22 cellular contexts compared by ENCODE assay signal in genomic region chr3:40008796-40009195, GRCh38.
DNase-seq lines count a peak whose midpoint lies in the region; ATAC-seq, FAIRE-seq and TF ChIP-seq lines count a peak whose summit lies in the region.
"Had no signal": no experiment of that assay in that cellular context is flagged by ENCODE, and none has a peak within 500 bp of the region (broad histone marks: within the 10 kb centered on the region; RNA-seq: fewer than 3 reads in every experiment).

No MANE protein-coding gene starts in this region.

- H3K4me3 Mint-ChIP-seq in neural progenitor cell, result no peak overlapping the region
- no peak overlapping the region for H3K4me3 Mint-ChIP-seq in stimulated activated memory B cell treated with anti-CD40 and anti-IgM and Interleukin-4, amounts not matched to agents 10 μg/mL and 1 μg/mL and 100 μg/mL, for 72 hours
- H3K4me3 Mint-ChIP-seq: B cell; CD4-positive, alpha-beta T cell; CD8-positive, alpha-beta T cell had no signal

- peaks cover 5% of the 10 kb centered on the region for H3K4me1 Mint-ChIP-seq in neural progenitor cell
- no peaks in the 10 kb centered on the region for H3K4me1 Mint-ChIP-seq in stimulated activated memory B cell treated with anti-CD40 and anti-IgM and Interleukin-4, amounts not matched to agents 10 μg/mL and 1 μg/mL and 100 μg/mL, for 72 hours
- H3K4me1 Mint-ChIP-seq: B cell had no signal

- no peak overlapping the region for H2AFZ ChIP-seq in neural progenitor cell (replicated peaks)

- H3K27ac ChIP-seq in neural progenitor cell, result no peak overlapping the region
- H3K27ac ChIP-seq: 22Rv1; A549; BLaER1 treated with 17β-estradiol and CSF1 and Interleukin-3, amounts not matched to agents 10 nM and 100 nM; C4-2B had no signal

- no peaks in the 10 kb centered on the region for H3K36me3 Mint-ChIP-seq in neural progenitor cell
- H3K36me3 Mint-ChIP-seq in stimulated activated memory B cell treated with anti-CD40 and anti-IgM and Interleukin-4, amounts not matched to agents 10 μg/mL and 1 μg/mL and 100 μg/mL, for 72 hours, result no peaks in the 10 kb centered on the region
- H3K36me3 Mint-ChIP-seq: CD8-positive, alpha-beta T cell had no signal

- H3K27me3 ChIP-seq in neural progenitor cell, result no peaks in the 10 kb centered on the region
- H3K27me3 ChIP-seq: BLaER1 treated with 17β-estradiol and CSF1 and Interleukin-3, amounts not matched to agents 10 nM and 100 nM had no signal

- no peaks in the 10 kb centered on the region for H3K36me3 ChIP-seq in neural progenitor cell
- H3K36me3 ChIP-seq: BLaER1 treated with 17β-estradiol and CSF1 and Interleukin-3, amounts not matched to agents 10 nM and 100 nM had no signal

- H3K4me3 ChIP-seq in neural progenitor cell, result no peak overlapping the region
- H3K4me3 ChIP-seq: A549; BLaER1 treated with 17β-estradiol and CSF1 and Interleukin-3, amounts not matched to agents 10 nM and 100 nM; GM12878 had no signal

- no peaks in the 10 kb centered on the region for H3K9me3 Mint-ChIP-seq in neural progenitor cell
- no peaks in the 10 kb centered on the region for H3K9me3 Mint-ChIP-seq in stimulated activated memory B cell treated with anti-CD40 and anti-IgM and Interleukin-4, amounts not matched to agents 10 μg/mL and 1 μg/mL and 100 μg/mL, for 72 hours
- H3K9me3 Mint-ChIP-seq: CD4-positive, alpha-beta T cell; CD8-positive, alpha-beta T cell had no signal

- DNase-seq in G401 (ENCODE audit: low spot score) (peak; percentile 76), cerebellar cortex (ENCODE audit: low spot score) (peak; percentile 70), neural progenitor cell (ENCODE audit: low spot score) (no peak), iPS-NIHi11 (ENCODE audit: low spot score) (no peak), GM19239 (ENCODE audit: insufficient read length, low spot score) (no peak)
- DNase-seq: AML-193; Caco-2; Calu3; CD4-positive, alpha-beta T cell; CD8-positive, alpha-beta T cell; DMS79 treated with DMSO at 0.1 percent for 48 hours; GDM1 had no signal

- no peak overlapping the region for H3K9ac ChIP-seq in neural progenitor cell
- H3K9ac ChIP-seq: BLaER1 treated with 17β-estradiol and CSF1 and Interleukin-3, amounts not matched to agents 10 nM and 100 nM had no signal

- no peak for TF ChIP-seq CTCF in neural progenitor cell (IDR thresholded peaks at IDR 0.05)

- peaks cover 2% of the 10 kb centered on the region for H3K27me3 Mint-ChIP-seq in neural progenitor cell (ENCODE audit: insufficient read depth, low read depth)
- no peaks in the 10 kb centered on the region for H3K27me3 Mint-ChIP-seq in stimulated activated memory B cell treated with anti-CD40 and anti-IgM and Interleukin-4, amounts not matched to agents 10 μg/mL and 1 μg/mL and 100 μg/mL, for 72 hours

- no peak for FAIRE-seq in GM19239 (lab: Jason Lieb, UNC)
- FAIRE-seq: A549, D721Med, GM12878, GM12892, GM18507 had no signal

- H3K79me2 ChIP-seq in neural progenitor cell (ENCODE audit: low read depth), result no peaks in the 10 kb centered on the region

- no peaks in the 10 kb centered on the region for H3K4me1 ChIP-seq in neural progenitor cell
- H3K4me1 ChIP-seq: A549; BLaER1 treated with 17β-estradiol and CSF1 and Interleukin-3, amounts not matched to agents 10 nM and 100 nM; Caco-2 had no signal

- in situ Hi-C loops in G401 (cut with HindIII; ENCODE audit: low sequenced_read_pairs), result no loop called here

- no peaks in the 10 kb centered on the region for H3F3A ChIP-seq in neural progenitor cell (ENCODE audit: low read depth)

- H3K4me2 ChIP-seq in neural progenitor cell, result no peak overlapping the region
- H3K4me2 ChIP-seq: A549; BLaER1 treated with 17β-estradiol and CSF1 and Interleukin-3, amounts not matched to agents 10 nM and 100 nM had no signal

- no peaks in the 10 kb centered on the region for H4K20me1 ChIP-seq in neural progenitor cell (ENCODE audit: low read depth)
- H4K20me1 ChIP-seq: BLaER1 treated with 17β-estradiol and CSF1 and Interleukin-3, amounts not matched to agents 10 nM and 100 nM had no signal

- peak overlapping the region; percentile 42 for H3K27ac Mint-ChIP-seq in neural progenitor cell
- H3K27ac Mint-ChIP-seq in stimulated activated memory B cell treated with anti-CD40 and anti-IgM and Interleukin-4, amounts not matched to agents 10 μg/mL and 1 μg/mL and 100 μg/mL, for 72 hours, result no peak overlapping the region
- H3K27ac Mint-ChIP-seq: B cell; CD4-positive, alpha-beta T cell; CD8-positive, alpha-beta T cell had no signal

- ATAC-seq in stimulated activated memory B cell treated with anti-CD40 and anti-IgM and Interleukin-4, amounts not matched to agents 10 μg/mL and 1 μg/mL and 100 μg/mL, for 72 hours, result no peak
- ATAC-seq: A549; CD8-positive, alpha-beta T cell; GM12878 had no signal

- H3K9me3 ChIP-seq in neural progenitor cell (ENCODE audit: low read depth), result no peaks in the 10 kb centered on the region
- H3K9me3 ChIP-seq: A549; BLaER1 treated with 17β-estradiol and CSF1 and Interleukin-3, amounts not matched to agents 10 nM and 100 nM; Caco-2 had no signal

Comparison
In these comparisons a context has a peak if more than half of its experiments do, and no peak if none do; other contexts are left out.
1. DNase-seq: peak in G401 (single experiment) and cerebellar cortex (single experiment); none in neural progenitor cell (single experiment), iPS-NIHi11 (single experiment) and GM19239 (single experiment).